ENCODE assay signal across 18 cellular contexts in genomic region chr1:36866168-36866814, GRCh38.
"Had no signal": no experiment of that assay in that cellular context is flagged by ENCODE, and none has a peak within 500 bp of the region (broad histone marks: within the 10 kb centered on the region; RNA-seq: fewer than 3 reads in every experiment).

No MANE protein-coding gene starts in this region.

- H3K4me3 ChIP-seq: adrenal gland, cardiac muscle cell, dorsolateral prefrontal cortex, lung, tibial artery, uterus had no signal

- FAIRE-seq: astrocyte, frontal cortex, TTC549 had no signal

- H3K4me1 ChIP-seq: adrenal gland, parathyroid adenoma, uterus had no signal

- H3K27me3 ChIP-seq: adrenal gland, cardiac muscle cell, uterus had no signal

- H3K9me3 ChIP-seq: adrenal gland, neutrophil, tibial artery, uterus had no signal

- H3K9ac ChIP-seq: parathyroid adenoma had no signal

- DNase-seq: activated CD4-positive, alpha-beta T cell treated with anti-CD3 and anti-CD28 coated beads, Interleukin-2, amount 50 U/mL, for 4 hours; activated effector memory CD4-positive, alpha-beta T cell treated with anti-CD3 and anti-CD28 coated beads, Interleukin-2, amount 50 U/mL, for 16 hours; activated T-cell treated with anti-CD3 and anti-CD28 coated beads, Interleukin-2, amount 50 U/mL, for 72 hours; adrenal gland; dorsolateral prefrontal cortex; head of caudate nucleus; stimulated activated naive CD8-positive, alpha-beta T cell treated with anti-CD3 and anti-CD28 coated beads, Interleukin-15, Interleukin-2, amounts not matched to agents 100 U/mL and 50 U/mL, for 24 hours; substantia nigra; tibial artery; uterus had no signal

- H3K27ac ChIP-seq: adrenal gland, cardiac muscle cell, dorsolateral prefrontal cortex, neutrophil, parathyroid adenoma, tibial artery, uterus had no signal

- ATAC-seq: activated T-cell treated with anti-CD3 and anti-CD28 coated beads, Interleukin-2, amount 50 U/mL, for 72 hours; natural killer cell treated with Interleukin-12 subunit alpha and Interleukin-12 subunit beta and Interleukin-15 and Interleukin-18, amount 100 ng/mL, for 72 hours; stimulated activated naive CD8-positive, alpha-beta T cell treated with anti-CD3 and anti-CD28 coated beads, Interleukin-15, Interleukin-2, amounts not matched to agents 100 U/mL and 50 U/mL, for 24 hours had no signal

- H3K36me3 ChIP-seq: adrenal gland, cardiac muscle cell, neutrophil, tibial artery, uterus had no signal
